ENCODE assay signal across 27 cellular contexts in the genomic region with DNA sequence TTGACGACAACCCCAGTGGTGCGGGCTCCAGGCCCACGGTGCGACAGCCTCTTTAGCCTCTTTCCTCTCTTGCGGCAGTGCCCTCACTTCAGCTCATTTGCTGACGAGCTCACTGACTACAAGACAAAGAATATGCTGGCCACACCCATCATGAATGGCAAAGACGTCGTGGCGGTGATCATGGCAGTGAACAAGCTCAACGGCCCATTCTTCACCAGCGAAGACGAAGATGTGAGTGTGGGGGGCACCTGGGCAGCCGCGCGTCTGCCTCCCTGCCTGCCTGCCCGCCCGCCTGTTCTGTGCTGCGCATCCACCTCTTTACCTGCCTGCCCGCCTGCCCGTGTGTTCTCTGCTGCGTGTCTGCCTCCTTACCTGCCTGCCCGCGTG. TPM values are rescaled to one million over a fixed set of nuclear protein-coding genes. Genes with fewer than 3 reads are reported as not detected.
"Had no signal": no experiment of that assay in that cellular context is flagged by ENCODE, and none has a peak within 500 bp of the region (broad histone marks: within the 10 kb centered on the region; RNA-seq: fewer than 3 reads in every experiment).

No MANE protein-coding gene starts in this region.

- H3K27ac Mint-ChIP-seq: activated CD4-positive, alpha-beta memory T cell treated with anti-CD3 and anti-CD28 coated beads, Interleukin-2, amount 10 ng/mL, durations not matched to agents 7 days and 5 days; activated CD8-positive, alpha-beta memory T cell treated with anti-CD3 and anti-CD28 coated beads, Interleukin-2, amount 10 ng/mL, durations not matched to agents 7 days and 5 days; activated naive CD8-positive, alpha-beta T cell treated with anti-CD3 and anti-CD28 coated beads, Interleukin-2, amount 10 ng/mL, durations not matched to agents 7 days and 5 days; nephron progenitor cell; progenitor cell of endocrine pancreas had no signal

- H3K27ac ChIP-seq: colonic mucosa, foreskin keratinocyte, left lung, skin epidermis, stomach had no signal

- H3K27me3 ChIP-seq: colonic mucosa, foreskin keratinocyte had no signal

- ATAC-seq: activated CD8-positive, alpha-beta memory T cell treated with anti-CD3 and anti-CD28 coated beads, Interleukin-2, amount 10 ng/mL, durations not matched to agents 7 days and 5 days; foreskin keratinocyte; left lung had no signal

- DNase-seq: activated CD4-positive, alpha-beta memory T cell treated with anti-CD3 and anti-CD28 coated beads, Interleukin-2, amount 10 ng/mL, durations not matched to agents 7 days and 5 days; activated CD4-positive, alpha-beta T cell treated with anti-CD3 and anti-CD28 coated beads for 48 hours; activated CD4-positive, CD25-positive, alpha-beta regulatory T cell; activated CD8-positive, alpha-beta memory T cell treated with anti-CD3 and anti-CD28 coated beads, Interleukin-2, amount 10 ng/mL, durations not matched to agents 7 days and 5 days; activated naive CD4-positive, alpha-beta T cell treated with Interleukin-2 at 50 U/mL for 16 hours; activated naive CD8-positive, alpha-beta T cell treated with anti-CD3 and anti-CD28 coated beads, Interleukin-2, amount 10 ng/mL, durations not matched to agents 7 days and 5 days; central memory CD4-positive, alpha-beta T cell; colonic mucosa; foreskin keratinocyte; hypothalamus; mammary epithelial cell; midbrain; nephron progenitor cell; occipital lobe; stimulated activated CD4-positive, alpha-beta T cell treated with anti-CD3 and anti-CD28 coated beads, Interleukin-15, amount 100 ng/mL, for 24 hours; stimulated activated CD4-positive, alpha-beta T cell treated with anti-CD3 and anti-CD28 coated beads, Interleukin-4, amount 100 ng/mL, for 1 hour; stomach; T-helper 1 cell; T-helper 9 cell; trophoblast cell had no signal

- H3K4me1 Mint-ChIP-seq: activated CD4-positive, alpha-beta memory T cell treated with anti-CD3 and anti-CD28 coated beads, Interleukin-2, amount 10 ng/mL, durations not matched to agents 7 days and 5 days; activated CD8-positive, alpha-beta memory T cell treated with anti-CD3 and anti-CD28 coated beads, Interleukin-2, amount 10 ng/mL, durations not matched to agents 7 days and 5 days; activated naive CD8-positive, alpha-beta T cell treated with anti-CD3 and anti-CD28 coated beads, Interleukin-2, amount 10 ng/mL, durations not matched to agents 7 days and 5 days had no signal

- H3K27me3 Mint-ChIP-seq: activated CD4-positive, alpha-beta memory T cell treated with anti-CD3 and anti-CD28 coated beads, Interleukin-2, amount 10 ng/mL, durations not matched to agents 7 days and 5 days had no signal

- H3K4me3 ChIP-seq: colonic mucosa, left lung, skin epidermis, stomach had no signal

- H3K4me3 Mint-ChIP-seq: activated CD4-positive, alpha-beta memory T cell treated with anti-CD3 and anti-CD28 coated beads, Interleukin-2, amount 10 ng/mL, durations not matched to agents 7 days and 5 days; activated CD8-positive, alpha-beta memory T cell treated with anti-CD3 and anti-CD28 coated beads, Interleukin-2, amount 10 ng/mL, durations not matched to agents 7 days and 5 days; activated naive CD8-positive, alpha-beta T cell treated with anti-CD3 and anti-CD28 coated beads, Interleukin-2, amount 10 ng/mL, durations not matched to agents 7 days and 5 days; nephron progenitor cell had no signal

- H3K36me3 Mint-ChIP-seq: activated CD8-positive, alpha-beta memory T cell treated with anti-CD3 and anti-CD28 coated beads, Interleukin-2, amount 10 ng/mL, durations not matched to agents 7 days and 5 days; activated naive CD8-positive, alpha-beta T cell treated with anti-CD3 and anti-CD28 coated beads, Interleukin-2, amount 10 ng/mL, durations not matched to agents 7 days and 5 days; brain had no signal

- H3K4me1 ChIP-seq: colonic mucosa, foreskin keratinocyte, left lung, stomach had no signal

- H3K36me3 ChIP-seq: colonic mucosa, left lung, stomach had no signal

- H3K9me3 ChIP-seq: colonic mucosa had no signal

RNA-seq across cellular contexts. Expression of a gene that starts 9.2 kb away (rescaled TPM):
- polyA plus RNA-seq: fibroblast of lung, mammary epithelial cell had no signal

RNA-seq across cellular contexts. Expression of a gene that starts 54.4 kb away (rescaled TPM):
- polyA plus RNA-seq: mammary epithelial cell had no signal

RNA-seq across cellular contexts. Expression of a gene that starts 58.5 kb away (rescaled TPM):
- total RNA-seq: activated CD4-positive, alpha-beta memory T cell treated with anti-CD3 and anti-CD28 coated beads, Interleukin-2, amount 10 ng/mL, durations not matched to agents 7 days and 5 days; activated CD8-positive, alpha-beta memory T cell treated with anti-CD3 and anti-CD28 coated beads, Interleukin-2, amount 10 ng/mL, durations not matched to agents 7 days and 5 days; activated naive CD8-positive, alpha-beta T cell treated with anti-CD3 and anti-CD28 coated beads, Interleukin-2, amount 10 ng/mL, durations not matched to agents 7 days and 5 days; colonic mucosa; epithelial cell of proximal tubule; fibroblast of lung; foreskin keratinocyte; kidney epithelial cell; left lung; mammary epithelial cell; progenitor cell of endocrine pancreas; stomach had no signal
- polyA plus RNA-seq: fibroblast of lung, foreskin keratinocyte, mammary epithelial cell had no signal
